In the genomic region with DNA sequence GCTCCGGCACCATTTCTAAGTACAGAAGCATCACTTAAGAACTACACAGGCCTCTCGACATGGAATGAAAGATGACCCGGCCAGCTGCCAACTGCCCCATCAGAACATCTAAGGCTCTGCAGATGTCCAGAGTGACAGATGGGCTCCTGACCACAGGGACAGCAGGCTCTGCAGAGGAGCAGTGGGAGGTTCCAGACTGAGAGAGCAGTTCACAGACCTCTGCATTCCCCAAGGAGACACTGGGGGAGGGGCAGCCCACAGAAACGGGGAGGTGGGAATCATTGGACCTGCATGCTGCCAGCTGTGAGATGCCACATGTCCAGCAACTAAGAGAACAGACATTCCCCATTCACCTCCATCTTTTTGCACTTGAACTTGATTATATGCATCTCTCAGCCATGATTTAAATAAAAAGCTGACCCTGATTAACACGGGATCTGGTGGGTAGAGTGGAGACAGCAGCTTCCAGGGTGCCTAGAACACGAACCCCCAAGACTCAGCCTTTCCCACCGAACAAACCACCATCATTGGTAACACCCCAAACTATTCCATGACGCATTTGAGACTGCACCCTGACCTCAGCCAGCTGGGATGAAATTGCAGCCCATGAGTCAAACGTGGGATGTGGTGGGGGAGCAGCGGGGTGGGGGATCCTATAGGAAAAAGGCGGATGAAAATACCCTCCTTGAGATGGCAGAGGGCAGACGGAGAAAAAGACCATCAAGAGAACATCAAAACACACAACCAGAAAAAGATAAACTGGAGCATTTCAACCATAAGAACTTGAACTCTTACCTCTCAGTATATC, we compare ENCODE assay signal across 1 cellular context.
TF ChIP-seq lines count a peak whose summit lies in the region.

No MANE protein-coding gene starts in this region.

TF ChIP-seq in SK-N-SH, 30 proteins besides CTCF, POLR2A, EP300 and RAD21 (continued from another document):
- TF ChIP-seq, protein P1, sequence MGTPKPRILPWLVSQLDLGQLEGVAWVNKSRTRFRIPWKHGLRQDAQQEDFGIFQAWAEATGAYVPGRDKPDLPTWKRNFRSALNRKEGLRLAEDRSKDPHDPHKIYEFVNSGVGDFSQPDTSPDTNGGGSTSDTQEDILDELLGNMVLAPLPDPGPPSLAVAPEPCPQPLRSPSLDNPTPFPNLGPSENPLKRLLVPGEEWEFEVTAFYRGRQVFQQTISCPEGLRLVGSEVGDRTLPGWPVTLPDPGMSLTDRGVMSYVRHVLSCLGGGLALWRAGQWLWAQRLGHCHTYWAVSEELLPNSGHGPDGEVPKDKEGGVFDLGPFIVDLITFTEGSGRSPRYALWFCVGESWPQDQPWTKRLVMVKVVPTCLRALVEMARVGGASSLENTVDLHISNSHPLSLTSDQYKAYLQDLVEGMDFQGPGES (IDR thresholded peaks at IDR 0.05; ENCODE audit: low read depth, low read length) = no peak
- TF ChIP-seq POLR2AphosphoS5 (IDR thresholded peaks at IDR 0.05; ENCODE audit: low read depth, low read length) = peak; percentile 40; the same call in 1 of the 2 replicates
- TF ChIP-seq MXI1 (IDR thresholded peaks at IDR 0.05; ENCODE audit: low read depth, low read length) = 0 out of 2 replicates have a peak, but pooled peaks have one; percentile 34
- TF ChIP-seq TCF12 (IDR thresholded peaks at IDR 0.05) = peak; percentile 79
- TF ChIP-seq RCOR1 (IDR thresholded peaks at IDR 0.05; ENCODE audit: low read length) = peak; percentile 93
- no peak for TF ChIP-seq YY1 (IDR thresholded peaks at IDR 0.05; ENCODE audit: low read depth)
- peak; percentile 87 for TF ChIP-seq CHD2 (IDR thresholded peaks at IDR 0.05; ENCODE audit: low read length, partially characterized antibody)
- peak; percentile 40; the same call in 1 of the 2 replicates for TF ChIP-seq FOSL2 (IDR thresholded peaks at IDR 0.05; ENCODE audit: borderline replicate concordance, low read depth)
- 0 out of 2 replicates have a peak, but pooled peaks have one; percentile 23 for TF ChIP-seq REST (IDR thresholded peaks at IDR 0.05; ENCODE audit: low read depth, low read length)
- TF ChIP-seq SIN3A (IDR thresholded peaks at IDR 0.05; ENCODE audit: borderline replicate concordance, low read depth, low read length) = peak; percentile 48; the same call in 1 of the 2 replicates
- no peak for TF ChIP-seq USF1 (IDR thresholded peaks at IDR 0.05; ENCODE audit: borderline replicate concordance, low read depth)
- TF ChIP-seq EZH2phosphoT487 (IDR thresholded peaks at IDR 0.05; ENCODE audit: borderline replicate concordance, low read depth) = no peak
- TF ChIP-seq FOXJ3 (CRISPR knock-in tag; IDR thresholded peaks at IDR 0.05) = peak; percentile 61; the same call in 1 of the 2 replicates
- TF ChIP-seq GATA2 (CRISPR knock-in tag; IDR thresholded peaks at IDR 0.05) = peak; percentile 74
- TF ChIP-seq, protein P2, sequence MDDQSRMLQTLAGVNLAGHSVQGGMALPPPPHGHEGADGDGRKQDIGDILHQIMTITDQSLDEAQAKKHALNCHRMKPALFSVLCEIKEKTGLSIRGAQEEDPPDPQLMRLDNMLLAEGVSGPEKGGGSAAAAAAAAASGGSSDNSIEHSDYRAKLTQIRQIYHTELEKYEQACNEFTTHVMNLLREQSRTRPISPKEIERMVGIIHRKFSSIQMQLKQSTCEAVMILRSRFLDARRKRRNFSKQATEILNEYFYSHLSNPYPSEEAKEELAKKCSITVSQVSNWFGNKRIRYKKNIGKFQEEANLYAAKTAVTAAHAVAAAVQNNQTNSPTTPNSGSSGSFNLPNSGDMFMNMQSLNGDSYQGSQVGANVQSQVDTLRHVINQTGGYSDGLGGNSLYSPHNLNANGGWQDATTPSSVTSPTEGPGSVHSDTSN (IDR thresholded peaks at IDR 0.05) = peak; percentile 93
- peak; percentile 20; the same call in 1 of the 2 replicates for TF ChIP-seq JUND (IDR thresholded peaks at IDR 0.05)
- TF ChIP-seq MEF2A (IDR thresholded peaks at IDR 0.05; ENCODE audit: borderline replicate concordance, low read depth) = no peak
- no peak for TF ChIP-seq RFX5 (IDR thresholded peaks at IDR 0.05; ENCODE audit: low read length)
